Comparison of ENCODE assay signal across 16 cellular contexts in genomic region chr6:91864911-91865310, GRCh38.
A peak's percentile ranks its signal among the peaks of the same experiment; 100 is the strongest.
DNase-seq lines count a peak whose midpoint lies in the region; ATAC-seq, FAIRE-seq and TF ChIP-seq lines count a peak whose summit lies in the region.
"Had no signal": no experiment of that assay in that cellular context is flagged by ENCODE, and none has a peak within 500 bp of the region (broad histone marks: within the 10 kb centered on the region; RNA-seq: fewer than 3 reads in every experiment).

No MANE protein-coding gene starts in this region.

- H3K9me2 ChIP-seq in hepatocyte (replicated peaks; ENCODE audit: insufficient read depth) = no peaks in the 10 kb centered on the region

- H3K4me1 ChIP-seq in hepatocyte (ENCODE audit: insufficient read depth) (no peaks in the 10 kb centered on the region), HAP-1 (no peaks in the 10 kb centered on the region)

- H3K27ac ChIP-seq in 22Rv1 (peak overlapping the region; percentile 51; the same call in 1 of the 2 replicates), hepatocyte (no peak overlapping the region)

- no peak for FAIRE-seq in bronchial epithelial cell (lab: Jason Lieb, UNC)
- FAIRE-seq: G401.6, GM12892 had no signal

- in situ Hi-C loops in HAP-1 (cut with MboI; ENCODE audit: low sequenced_read_pairs) = no loop called here

- no peaks in the 10 kb centered on the region for H4K20me1 ChIP-seq in hepatocyte (ENCODE audit: insufficient read depth, poor library complexity, severe bottlenecking)

- no peaks in the 10 kb centered on the region for H3K79me2 ChIP-seq in hepatocyte

- H2AFZ ChIP-seq in hepatocyte = no peak overlapping the region

- H3K36me3 ChIP-seq in bronchial epithelial cell (ENCODE audit: control insufficient read depth, insufficient read depth, low read length) = no peaks in the 10 kb centered on the region
- no peaks in the 10 kb centered on the region for H3K36me3 ChIP-seq in kidney epithelial cell (ENCODE audit: control insufficient read depth, insufficient read depth, low read length)
- H3K36me3 ChIP-seq in hepatocyte (replicated peaks; ENCODE audit: insufficient read depth, low read depth) = no peaks in the 10 kb centered on the region
- H3K36me3 ChIP-seq in HAP-1 (replicated peaks) = no peaks in the 10 kb centered on the region

- no peak overlapping the region for H3K4me3 ChIP-seq in LNCaP clone FGC (ENCODE audit: low read depth, low read length)
- no peak overlapping the region for H3K4me3 ChIP-seq in bronchial epithelial cell (ENCODE audit: low read depth, low read length)
- H3K4me3 ChIP-seq in kidney epithelial cell (ENCODE audit: low read depth, low read length) = no peak overlapping the region
- no peak overlapping the region for H3K4me3 ChIP-seq in hepatocyte
- no peak overlapping the region for H3K4me3 ChIP-seq in HAP-1

- no peak for ATAC-seq in GM18870 (IDR thresholded peaks at IDR 0.05; ENCODE audit: unreplicated experiment)

- H3K4me2 ChIP-seq in hepatocyte = no peak overlapping the region

- no peak for TF ChIP-seq CTCF in 22Rv1 (IDR thresholded peaks at IDR 0.05)
- no peak for TF ChIP-seq CTCF in LNCaP clone FGC (IDR thresholded peaks at IDR 0.05; ENCODE audit: control insufficient read depth, extremely low read depth, insufficient read depth)
- TF ChIP-seq CTCF in bronchial epithelial cell (IDR thresholded peaks at IDR 0.05; ENCODE audit: insufficient read depth, low read length, severe bottlenecking) = no peak
- TF ChIP-seq CTCF in kidney epithelial cell (IDR thresholded peaks at IDR 0.05; ENCODE audit: insufficient read depth, low read length, poor library complexity, severe bottlenecking) = no peak
- TF ChIP-seq CTCF in hepatocyte (IDR thresholded peaks at IDR 0.05; ENCODE audit: poor library complexity) = no peak

- H3K27me3 ChIP-seq in bronchial epithelial cell (ENCODE audit: control insufficient read depth, insufficient read depth, low read length) (no peaks in the 10 kb centered on the region), kidney epithelial cell (ENCODE audit: control insufficient read depth, insufficient read depth, low read length) (no peaks in the 10 kb centered on the region), hepatocyte (no peaks in the 10 kb centered on the region), HAP-1 (ENCODE audit: low read depth) (no peaks in the 10 kb centered on the region)

- WGBS in hepatocyte (ENCODE audit: low lambda C conversion rate, missing lambda C conversion rate) = 89% methylated on average over 2 of the region's 2 CpGs

- H3K9me3 ChIP-seq in hepatocyte (ENCODE audit: low read depth) = no peaks in the 10 kb centered on the region
- H3K9me3 ChIP-seq in HAP-1 = no peaks in the 10 kb centered on the region

- DNase-seq in LNCaP clone FGC (ENCODE audit: low read depth) = peak; percentile 15
- peak; percentile 53 for DNase-seq in bronchial epithelial cell (ENCODE audit: low read depth)
- DNase-seq in kidney epithelial cell (ENCODE audit: low read depth) = peak; percentile 25
- no peak for DNase-seq in hepatocyte (ENCODE audit: low spot score)
- DNase-seq in NCI-H2081 (lab: John Stamatoyannopoulos, UW) = no peak
- no peak for DNase-seq in HAP-1 (ENCODE audit: low spot score in 2 of 2)
- DNase-seq: C1 segment of cervical spinal cord; Calu3; CD4-positive, alpha-beta T cell; DMS 273 treated with DMSO at 0.1 percent for 48 hours; DMS79 treated with DMSO at 0.1 percent for 48 hours; EL had no signal

Comparison
In these comparisons a context has a peak if more than half of its experiments do, and no peak if none do; other contexts are left out.
1. DNase-seq: peak in LNCaP clone FGC (single experiment), bronchial epithelial cell (single experiment) and kidney epithelial cell (single experiment); none in hepatocyte (single experiment), NCI-H2081 (0 of 2) and HAP-1 (0 of 2).